9 cellular contexts compared by ENCODE assay signal in genomic region chr10:75294031-75294437, GRCh38. TPM values are rescaled to one million over a fixed set of nuclear protein-coding genes. Genes with fewer than 3 reads are reported as not detected.
A peak's percentile ranks its signal among the peaks of the same experiment; 100 is the strongest.
DNase-seq lines count a peak whose midpoint lies in the region; ATAC-seq and TF ChIP-seq lines count a peak whose summit lies in the region.
"Had no signal": no experiment of that assay in that cellular context is flagged by ENCODE, and none has a peak within 500 bp of the region (broad histone marks: within the 10 kb centered on the region; RNA-seq: fewer than 3 reads in every experiment).

No MANE protein-coding gene starts in this region.

- no peaks in the 10 kb centered on the region for H3K36me3 Mint-ChIP-seq in activated naive CD8-positive, alpha-beta T cell
- H3K36me3 Mint-ChIP-seq in activated naive CD8-positive, alpha-beta T cell treated with anti-CD3 and anti-CD28 coated beads for 36 hours = no peaks in the 10 kb centered on the region
- H3K36me3 Mint-ChIP-seq in naive thymus-derived CD4-positive, alpha-beta T cell = peaks cover 0 to 10% (median 4%) of the 10 kb centered on the region in 5 donors

- intact Hi-C loops in naive thymus-derived CD4-positive, alpha-beta T cell (cut with micrococcal nuclease) = loop anchor here in 1 of 2 donors (2.0 kb wide), 1 partner anchor 57 kb away; no protein-coding TSS in a partner anchor

- peak overlapping the region; percentile 63 for H3K4me3 ChIP-seq in effector memory CD4-positive, alpha-beta T cell (ENCODE audit: insufficient read depth, low read depth, low read length, poor library complexity, severe bottlenecking)
- no peak overlapping the region for H3K4me3 ChIP-seq in naive thymus-derived CD4-positive, alpha-beta T cell (ENCODE audit: low read length)
- H3K4me3 ChIP-seq in upper lobe of left lung (peak overlapping the region in 3 of 4 donors; percentile 62 to 74 (median 64)), HAP-1 (no peak overlapping the region)

- WGBS in upper lobe of left lung, 2 donors = 33 to 52% methylated on average over 8 of the region's 8 CpGs

- H3K27me3 Mint-ChIP-seq in activated naive CD8-positive, alpha-beta T cell = no peaks in the 10 kb centered on the region
- H3K27me3 Mint-ChIP-seq in activated naive CD8-positive, alpha-beta T cell treated with anti-CD3 and anti-CD28 coated beads for 36 hours = peaks cover 3% of the 10 kb centered on the region
- peaks cover 5 to 37% (median 8%) of the 10 kb centered on the region in 5 donors for H3K27me3 Mint-ChIP-seq in naive thymus-derived CD4-positive, alpha-beta T cell

- no peak for TF ChIP-seq CTCF in upper lobe of left lung (IDR thresholded peaks at IDR 0.05)

- no peak overlapping the region for H3K27ac Mint-ChIP-seq in activated naive CD8-positive, alpha-beta T cell
- no peak overlapping the region for H3K27ac Mint-ChIP-seq in activated naive CD8-positive, alpha-beta T cell treated with anti-CD3 and anti-CD28 coated beads for 36 hours
- H3K27ac Mint-ChIP-seq in naive thymus-derived CD4-positive, alpha-beta T cell = peak overlapping the region in 3 of 9 donors; percentile 13 to 37 (median 34)

- no peaks in the 10 kb centered on the region for H3K9me3 ChIP-seq in effector memory CD4-positive, alpha-beta T cell (ENCODE audit: control insufficient read depth, low read length)
- no peaks in the 10 kb centered on the region for H3K9me3 ChIP-seq in naive thymus-derived CD4-positive, alpha-beta T cell (ENCODE audit: control insufficient read depth in 2 of 3, low read length in 3 of 3)
- H3K9me3 ChIP-seq in upper lobe of left lung = peaks cover 0 to 10% (median 0%) of the 10 kb centered on the region in 4 donors
- no peaks in the 10 kb centered on the region for H3K9me3 ChIP-seq in HAP-1

- DNase-seq in activated naive CD8-positive, alpha-beta T cell treated with anti-CD3 and anti-CD28 coated beads for 36 hours = no peak
- no peak for DNase-seq in effector memory CD4-positive, alpha-beta T cell
- DNase-seq in naive thymus-derived CD4-positive, alpha-beta T cell = peak in 1 of 9 donors; percentile 2
- DNase-seq in upper lobe of left lung (no peak), SIG-M5 (lab: John Stamatoyannopoulos, UW) (no peak), HAP-1 (ENCODE audit: low spot score in 2 of 2) (no peak)

- no peak for TF ChIP-seq POLR2A in upper lobe of left lung (IDR thresholded peaks at IDR 0.05)

- peak overlapping the region; percentile 85 for H3K4me3 Mint-ChIP-seq in activated naive CD8-positive, alpha-beta T cell
- H3K4me3 Mint-ChIP-seq in activated naive CD8-positive, alpha-beta T cell treated with anti-CD3 and anti-CD28 coated beads for 36 hours = no peak overlapping the region
- H3K4me3 Mint-ChIP-seq in naive thymus-derived CD4-positive, alpha-beta T cell = peak overlapping the region in 6 of 10 donors; percentile 25 to 87 (median 84)

- no peaks in the 10 kb centered on the region for H3K36me3 ChIP-seq in effector memory CD4-positive, alpha-beta T cell (ENCODE audit: control insufficient read depth, insufficient read depth, low read length)
- no peaks in the 10 kb centered on the region for H3K36me3 ChIP-seq in naive thymus-derived CD4-positive, alpha-beta T cell (ENCODE audit: control insufficient read depth in 2 of 3, insufficient read depth in 3 of 3, low read length in 3 of 3)
- no peaks in the 10 kb centered on the region for H3K36me3 ChIP-seq in upper lobe of left lung
- H3K36me3 ChIP-seq in HAP-1 (replicated peaks) = no peaks in the 10 kb centered on the region

- no peak overlapping the region for H3K27ac ChIP-seq in effector memory CD4-positive, alpha-beta T cell (ENCODE audit: insufficient read depth, low read length, poor library complexity, severe bottlenecking)
- no peak overlapping the region for H3K27ac ChIP-seq in naive thymus-derived CD4-positive, alpha-beta T cell (ENCODE audit: low read depth, low read length)
- peak overlapping the region; percentile 85 to 96 (median 92) for H3K27ac ChIP-seq in upper lobe of left lung
- H3K27ac ChIP-seq: SK-N-MC had no signal

- ATAC-seq in naive thymus-derived CD4-positive, alpha-beta T cell = no peak
- ATAC-seq in upper lobe of left lung (ENCODE audit: low FRiP score in 2 of 2) = no peak
- no peak for ATAC-seq in HG03097 (IDR thresholded peaks at IDR 0.05; ENCODE audit: low FRiP score, unreplicated experiment)

- in situ Hi-C loops in HAP-1 (cut with MboI; ENCODE audit: low sequenced_read_pairs) = no loop called here

- TF ChIP-seq EP300 in upper lobe of left lung (IDR thresholded peaks at IDR 0.05) = peak in 1 of 4 donors; percentile 31

- POLR2A ChIA-PET in naive thymus-derived CD4-positive, alpha-beta T cell (lab: Charles Lee) = interaction anchor here (0.9 kb wide), 1 partner anchor 58 kb away, joined by 3 read pairs; the partner anchor contains the start of gene COMTD1

- H3K27me3 ChIP-seq in effector memory CD4-positive, alpha-beta T cell (replicated peaks; ENCODE audit: control insufficient read depth, insufficient read depth, low read length, poor library complexity, severe bottlenecking) = no peaks in the 10 kb centered on the region
- peaks cover 0 to 3% of the 10 kb centered on the region in 2 donors for H3K27me3 ChIP-seq in naive thymus-derived CD4-positive, alpha-beta T cell (ENCODE audit: control insufficient read depth in 2 of 2, insufficient read depth in 2 of 2, low read length in 2 of 2)
- H3K27me3 ChIP-seq in upper lobe of left lung (no peaks in the 10 kb centered on the region), HAP-1 (ENCODE audit: low read depth) (no peaks in the 10 kb centered on the region)

- CTCF ChIA-PET in naive thymus-derived CD4-positive, alpha-beta T cell (lab: Charles Lee) = no interaction called here

- H3K4me1 Mint-ChIP-seq in activated naive CD8-positive, alpha-beta T cell (ENCODE audit: low read depth) = peaks cover 7% of the 10 kb centered on the region
- H3K4me1 Mint-ChIP-seq in activated naive CD8-positive, alpha-beta T cell treated with anti-CD3 and anti-CD28 coated beads for 36 hours = no peaks in the 10 kb centered on the region
- peaks cover 0 to 4% (median 0%) of the 10 kb centered on the region in 7 donors for H3K4me1 Mint-ChIP-seq in naive thymus-derived CD4-positive, alpha-beta T cell

- no peaks in the 10 kb centered on the region for H3K9me3 Mint-ChIP-seq in activated naive CD8-positive, alpha-beta T cell (ENCODE audit: low read depth)
- peaks cover 3% of the 10 kb centered on the region for H3K9me3 Mint-ChIP-seq in activated naive CD8-positive, alpha-beta T cell treated with anti-CD3 and anti-CD28 coated beads for 36 hours
- peaks cover 2 to 16% (median 7%) of the 10 kb centered on the region in 11 donors for H3K9me3 Mint-ChIP-seq in naive thymus-derived CD4-positive, alpha-beta T cell

- H3K4me1 ChIP-seq in effector memory CD4-positive, alpha-beta T cell (ENCODE audit: control insufficient read depth, insufficient read depth, low read length, poor library complexity, severe bottlenecking) = peaks cover 4% of the 10 kb centered on the region
- H3K4me1 ChIP-seq in naive thymus-derived CD4-positive, alpha-beta T cell (ENCODE audit: control insufficient read depth in 2 of 2, insufficient read depth in 2 of 2, low read length in 2 of 2) = no peaks in the 10 kb centered on the region
- H3K4me1 ChIP-seq in upper lobe of left lung (peaks cover 19 to 28% (median 25%) of the 10 kb centered on the region in 4 donors), HAP-1 (peaks cover 10% of the 10 kb centered on the region; the same call in 1 of the 2 replicates)

RNA-seq across cellular contexts. Expression of gene COMTD1, which starts 58.3 kb away (rescaled TPM):
- 10 to 100 TPM; 54.7 to 58.6 TPM for total RNA-seq in activated naive CD8-positive, alpha-beta T cell treated with anti-CD3 and anti-CD28 coated beads for 36 hours
- 10 to 100 TPM; 10.1 to 29.2 (median 15.8) TPM for total RNA-seq in naive thymus-derived CD4-positive, alpha-beta T cell
- 10 to 100 TPM in 1 of 2 donors, 1 to 10 TPM in 1; 8.8 to 14.8 TPM for polyA plus RNA-seq in naive thymus-derived CD4-positive, alpha-beta T cell
- total RNA-seq in upper lobe of left lung = 10 to 100 TPM; 28.0 to 56.6 (median 35.6) TPM

Comparison
In these comparisons a context has a peak if more than half of its experiments do, and no peak if none do; other contexts are left out.
1. H3K27ac ChIP-seq: peak in upper lobe of left lung (4 of 4); none in effector memory CD4-positive, alpha-beta T cell (single experiment) and naive thymus-derived CD4-positive, alpha-beta T cell (single experiment).
2. H3K4me3 ChIP-seq: peak in effector memory CD4-positive, alpha-beta T cell (single experiment) and upper lobe of left lung (3 of 4); none in naive thymus-derived CD4-positive, alpha-beta T cell (single experiment) and HAP-1 (single experiment).